ENCODE assay signal across 29 cellular contexts in genomic region chr21:44612669-44613229, GRCh38. TPM values are rescaled to one million over a fixed set of nuclear protein-coding genes. Genes with fewer than 3 reads are reported as not detected.
"Had no signal": no experiment of that assay in that cellular context is flagged by ENCODE, and none has a peak within 500 bp of the region (broad histone marks: within the 10 kb centered on the region; RNA-seq: fewer than 3 reads in every experiment).

No MANE protein-coding gene starts in this region.

- H3K27me3 Mint-ChIP-seq: activated CD4-positive, alpha-beta T cell treated with anti-CD3 and anti-CD28 coated beads for 36 hours; activated naive CD8-positive, alpha-beta T cell; central memory CD8-positive, alpha-beta T cell had no signal

- ATAC-seq: activated CD4-positive, alpha-beta T cell treated with anti-CD3 and anti-CD28 coated beads for 36 hours; activated T-cell treated with anti-CD3 and anti-CD28 coated beads, Interleukin-2, amount 50 U/mL, for 72 hours; gastrocnemius medialis; left ventricle myocardium superior; right cardiac atrium; stimulated activated naive CD8-positive, alpha-beta T cell treated with anti-CD3 and anti-CD28 coated beads, Interleukin-15, Interleukin-2, amounts not matched to agents 100 U/mL and 50 U/mL, for 24 hours had no signal

- H3K4me1 ChIP-seq: gastrocnemius medialis, spleen, testis, transverse colon, uterus had no signal

- H3K36me3 Mint-ChIP-seq: mesothelial cell of epicardium had no signal

- H3K4me3 ChIP-seq: gastrocnemius medialis, spleen, testis, transverse colon, uterus had no signal

- H3K36me3 ChIP-seq: gastrocnemius medialis, spleen, transverse colon, uterus had no signal

- H3K9me3 ChIP-seq: gastrocnemius medialis, testis had no signal

- H3K27ac Mint-ChIP-seq: activated CD4-positive, alpha-beta T cell treated with anti-CD3 and anti-CD28 coated beads for 36 hours; activated naive CD8-positive, alpha-beta T cell; activated T-cell treated with anti-CD3 and anti-CD28 coated beads, Interleukin-2, amount 50 U/mL, for 72 hours; mesothelial cell of epicardium had no signal

- H3K27ac ChIP-seq: gastrocnemius medialis, spleen, testis, transverse colon, uterus had no signal

- H3K4me3 Mint-ChIP-seq: activated CD4-positive, alpha-beta T cell treated with anti-CD3 and anti-CD28 coated beads for 36 hours; activated naive CD8-positive, alpha-beta T cell; activated T-cell treated with anti-CD3 and anti-CD28 coated beads, Interleukin-2, amount 50 U/mL, for 72 hours; central memory CD8-positive, alpha-beta T cell; mesothelial cell of epicardium; naive B cell had no signal

- H3K4me1 Mint-ChIP-seq: mesothelial cell of epicardium had no signal

- H3K27me3 ChIP-seq: testis, uterus had no signal

- DNase-seq: activated CD4-positive, alpha-beta T cell treated with anti-CD3 and anti-CD28 coated beads for 36 hours; activated CD4-positive, alpha-beta T cell treated with anti-CD3 and anti-CD28 coated beads, Interleukin-2, amount 50 U/mL, for 4 hours; activated effector memory CD4-positive, alpha-beta T cell treated with Interleukin-2 at 50 U/mL for 16 hours; activated naive CD4-positive, alpha-beta T cell treated with Interleukin-2 at 50 U/mL for 16 hours; activated T-cell treated with anti-CD3 and anti-CD28 coated beads for 4 hours; activated T-cell treated with anti-CD3 and anti-CD28 coated beads, Interleukin-2, amount 50 U/mL, for 72 hours; anterior cingulate cortex; effector CD8-positive, alpha-beta T cell; gastrocnemius medialis; glutamatergic neuron; left ventricle myocardium superior; mammary epithelial cell; naive B cell; nucleus accumbens; spleen; stimulated activated naive CD8-positive, alpha-beta T cell treated with anti-CD3 and anti-CD28 coated beads, Interleukin-15, Interleukin-2, amounts not matched to agents 100 U/mL and 50 U/mL, for 24 hours; T-helper 2 cell; testis; transverse colon; uterus had no signal

RNA-seq across cellular contexts. Expression of gene KRTAP10-8, which starts 0.9 kb away (rescaled TPM):
- total RNA-seq: activated CD4-positive, alpha-beta T cell treated with anti-CD3 and anti-CD28 coated beads for 36 hours; activated T-cell treated with anti-CD3 and anti-CD28 coated beads, Interleukin-2, amount 50 U/mL, for 72 hours; bronchial epithelial cell; dermis microvascular lymphatic vessel endothelial cell; epithelial cell of proximal tubule; gastrocnemius medialis; left ventricle myocardium superior; mammary epithelial cell; mesothelial cell of epicardium; right cardiac atrium; spleen; testis; transverse colon; uterus had no signal
- polyA plus RNA-seq: adipose tissue, mammary epithelial cell, neural cell, right cardiac atrium, spleen had no signal

RNA-seq across cellular contexts. Expression of gene KRTAP10-7, which starts 12.4 kb away (rescaled TPM):
- total RNA-seq: activated CD4-positive, alpha-beta T cell treated with anti-CD3 and anti-CD28 coated beads for 36 hours; activated T-cell treated with anti-CD3 and anti-CD28 coated beads, Interleukin-2, amount 50 U/mL, for 72 hours; bronchial epithelial cell; dermis microvascular lymphatic vessel endothelial cell; epithelial cell of proximal tubule; gastrocnemius medialis; left ventricle myocardium superior; mammary epithelial cell; mesothelial cell of epicardium; right cardiac atrium; spleen; transverse colon; uterus had no signal
- polyA plus RNA-seq: adipose tissue, mammary epithelial cell, neural cell, right cardiac atrium, spleen had no signal

RNA-seq across cellular contexts. Expression of gene KRTAP10-9, which starts 14.1 kb away (rescaled TPM):
- total RNA-seq: activated CD4-positive, alpha-beta T cell treated with anti-CD3 and anti-CD28 coated beads for 36 hours; activated T-cell treated with anti-CD3 and anti-CD28 coated beads, Interleukin-2, amount 50 U/mL, for 72 hours; bronchial epithelial cell; dermis microvascular lymphatic vessel endothelial cell; epithelial cell of proximal tubule; gastrocnemius medialis; left ventricle myocardium superior; mammary epithelial cell; mesothelial cell of epicardium; right cardiac atrium; spleen; testis; transverse colon; uterus had no signal
- polyA plus RNA-seq: adipose tissue, mammary epithelial cell, neural cell, right cardiac atrium, spleen had no signal

RNA-seq across cellular contexts. Expression of gene KRTAP10-6, which starts 20.4 kb away (rescaled TPM):
- total RNA-seq: activated CD4-positive, alpha-beta T cell treated with anti-CD3 and anti-CD28 coated beads for 36 hours; activated T-cell treated with anti-CD3 and anti-CD28 coated beads, Interleukin-2, amount 50 U/mL, for 72 hours; bronchial epithelial cell; dermis microvascular lymphatic vessel endothelial cell; epithelial cell of proximal tubule; gastrocnemius medialis; left ventricle myocardium superior; mammary epithelial cell; mesothelial cell of epicardium; right cardiac atrium; spleen; testis; transverse colon; uterus had no signal
- polyA plus RNA-seq: adipose tissue, mammary epithelial cell, neural cell, right cardiac atrium, spleen had no signal

RNA-seq across cellular contexts. Expression of gene KRTAP10-10, which starts 24.4 kb away (rescaled TPM):
- total RNA-seq: activated CD4-positive, alpha-beta T cell treated with anti-CD3 and anti-CD28 coated beads for 36 hours; activated T-cell treated with anti-CD3 and anti-CD28 coated beads, Interleukin-2, amount 50 U/mL, for 72 hours; bronchial epithelial cell; dermis microvascular lymphatic vessel endothelial cell; epithelial cell of proximal tubule; gastrocnemius medialis; left ventricle myocardium superior; mammary epithelial cell; mesothelial cell of epicardium; right cardiac atrium; spleen; testis; transverse colon; uterus had no signal
- polyA plus RNA-seq: adipose tissue, mammary epithelial cell, neural cell, right cardiac atrium, spleen had no signal
